ENCODE assay signal across 21 cellular contexts in genomic region chr11:130244851-130245250, GRCh38.
"Had no signal": no experiment of that assay in that cellular context is flagged by ENCODE, and none has a peak within 500 bp of the region (broad histone marks: within the 10 kb centered on the region; RNA-seq: fewer than 3 reads in every experiment).

No MANE protein-coding gene starts in this region.

- H3K27ac ChIP-seq: body of pancreas, cardiac muscle cell, left ventricle myocardium inferior, ovary, testis, uterus, WERI-Rb-1 had no signal

- H3K9me3 Mint-ChIP-seq: activated CD4-positive, alpha-beta memory T cell treated with anti-CD3 and anti-CD28 coated beads for 36 hours; activated naive CD4-positive, alpha-beta T cell treated with anti-CD3 and anti-CD28 coated beads for 36 hours; activated T-cell treated with anti-CD3 and anti-CD28 coated beads, Interleukin-2, amount 50 U/mL, for 24 hours; naive thymus-derived CD4-positive, alpha-beta T cell had no signal

- H3K4me3 ChIP-seq: body of pancreas, cardiac muscle cell, left ventricle myocardium inferior, ovary, prostate gland, testis, uterus had no signal

- H3K4me3 Mint-ChIP-seq: activated CD4-positive, alpha-beta memory T cell treated with anti-CD3 and anti-CD28 coated beads for 36 hours; activated naive CD4-positive, alpha-beta T cell treated with anti-CD3 and anti-CD28 coated beads for 36 hours; activated T-cell treated with anti-CD3 and anti-CD28 coated beads, Interleukin-2, amount 50 U/mL, for 24 hours had no signal

- H3K4me1 ChIP-seq: body of pancreas, prostate gland, uterus had no signal

- H3K36me3 ChIP-seq: cardiac muscle cell, left ventricle myocardium inferior, ovary, prostate gland, uterus had no signal

- ATAC-seq: body of pancreas; esophagus mucosa; naive thymus-derived CD4-positive, alpha-beta T cell had no signal

- H3K27me3 ChIP-seq: body of pancreas, cardiac muscle cell, ovary, testis, uterus had no signal

- H3K27ac Mint-ChIP-seq: activated CD4-positive, alpha-beta memory T cell treated with anti-CD3 and anti-CD28 coated beads for 36 hours; activated naive CD4-positive, alpha-beta T cell treated with anti-CD3 and anti-CD28 coated beads for 36 hours; activated T-cell treated with anti-CD3 and anti-CD28 coated beads, Interleukin-2, amount 50 U/mL, for 24 hours had no signal

- H3K27me3 Mint-ChIP-seq: activated CD4-positive, alpha-beta memory T cell treated with anti-CD3 and anti-CD28 coated beads for 36 hours; activated T-cell treated with anti-CD3 and anti-CD28 coated beads, Interleukin-2, amount 50 U/mL, for 24 hours; naive thymus-derived CD4-positive, alpha-beta T cell had no signal

- H3K9me3 ChIP-seq: body of pancreas, left ventricle myocardium inferior, ovary, prostate gland, testis, uterus had no signal

- DNase-seq: activated CD4-positive, alpha-beta memory T cell treated with anti-CD3 and anti-CD28 coated beads for 36 hours; activated CD4-positive, alpha-beta T cell treated with anti-CD3 and anti-CD28 coated beads for 1 hour; activated naive CD4-positive, alpha-beta T cell treated with anti-CD3 and anti-CD28 coated beads for 36 hours; activated T-cell treated with anti-CD3 and anti-CD28 coated beads, Interleukin-2, amount 50 U/mL, for 24 hours; anterior cingulate cortex; body of pancreas; cortex of kidney; foreskin melanocyte; left ventricle myocardium inferior; naive thymus-derived CD4-positive, alpha-beta T cell; ovary; stimulated activated CD4-positive, alpha-beta T cell treated with anti-CD3 and anti-CD28 coated beads, Interleukin-2, amount 100 ng/mL, for 48 hours; stimulated activated CD8-positive, alpha-beta memory T cell treated with anti-CD3 and anti-CD28 coated beads, Interleukin-4, amount 100 ng/mL, for 48 hours; stimulated activated naive CD4-positive, alpha-beta T cell; trophoblast cell; uterus; WERI-Rb-1 had no signal
